Comparison of ENCODE assay signal across 1 cellular context in the genomic region with DNA sequence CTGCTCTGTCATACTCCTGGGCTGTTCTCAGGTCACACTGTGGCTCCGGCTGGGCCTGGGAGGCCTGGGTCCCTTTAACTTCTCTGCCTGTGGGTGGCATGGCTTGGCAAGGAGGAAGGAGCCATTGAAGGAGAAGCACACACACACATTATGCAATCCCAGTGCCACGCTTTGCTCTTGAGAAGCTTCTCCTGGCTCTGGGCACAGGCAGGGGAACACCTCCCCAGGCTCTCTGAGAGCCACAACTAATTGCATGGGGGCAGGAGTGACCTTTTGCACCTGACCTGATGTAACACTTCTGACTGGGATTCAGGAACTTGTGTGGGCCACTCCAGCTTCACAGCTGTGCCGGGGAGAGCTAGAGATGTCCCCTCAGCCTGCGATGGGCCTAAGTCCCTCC.
TF ChIP-seq lines count a peak whose summit lies in the region.

No MANE protein-coding gene starts in this region.

TF ChIP-seq in SK-N-SH, 30 proteins besides CTCF, POLR2A, EP300 and RAD21 (continued from another document):
- TF ChIP-seq POLR2AphosphoS5 (IDR thresholded peaks at IDR 0.05; ENCODE audit: low read depth, low read length) (no peak), SMC3 (IDR thresholded peaks at IDR 0.05; ENCODE audit: low read depth, low read length) (no peak), RCOR1 (IDR thresholded peaks at IDR 0.05; ENCODE audit: low read length) (no peak), FOXJ3 (CRISPR knock-in tag; IDR thresholded peaks at IDR 0.05) (no peak), JUND (IDR thresholded peaks at IDR 0.05) (no peak), RXRA (IDR thresholded peaks at IDR 0.05; ENCODE audit: borderline replicate concordance, low read depth) (no peak), FOSL2 (IDR thresholded peaks at IDR 0.05; ENCODE audit: borderline replicate concordance, low read depth) (no peak), RFX5 (IDR thresholded peaks at IDR 0.05; ENCODE audit: low read length) (no peak), GATA2 (CRISPR knock-in tag; IDR thresholded peaks at IDR 0.05) (no peak), MXI1 (IDR thresholded peaks at IDR 0.05; ENCODE audit: low read depth, low read length) (no peak), ELF1 (IDR thresholded peaks at IDR 0.05) (no peak)
- TF ChIP-seq, protein P1, sequence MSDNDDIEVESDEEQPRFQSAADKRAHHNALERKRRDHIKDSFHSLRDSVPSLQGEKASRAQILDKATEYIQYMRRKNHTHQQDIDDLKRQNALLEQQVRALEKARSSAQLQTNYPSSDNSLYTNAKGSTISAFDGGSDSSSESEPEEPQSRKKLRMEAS (IDR thresholded peaks at IDR 0.05; ENCODE audit: low read depth) = no peak
- TF ChIP-seq, protein P2, sequence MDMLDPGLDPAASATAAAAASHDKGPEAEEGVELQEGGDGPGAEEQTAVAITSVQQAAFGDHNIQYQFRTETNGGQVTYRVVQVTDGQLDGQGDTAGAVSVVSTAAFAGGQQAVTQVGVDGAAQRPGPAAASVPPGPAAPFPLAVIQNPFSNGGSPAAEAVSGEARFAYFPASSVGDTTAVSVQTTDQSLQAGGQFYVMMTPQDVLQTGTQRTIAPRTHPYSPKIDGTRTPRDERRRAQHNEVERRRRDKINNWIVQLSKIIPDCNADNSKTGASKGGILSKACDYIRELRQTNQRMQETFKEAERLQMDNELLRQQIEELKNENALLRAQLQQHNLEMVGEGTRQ (IDR thresholded peaks at IDR 0.05; ENCODE audit: borderline replicate concordance, low read depth, low read length) = no peak
- TF ChIP-seq, protein P3, sequence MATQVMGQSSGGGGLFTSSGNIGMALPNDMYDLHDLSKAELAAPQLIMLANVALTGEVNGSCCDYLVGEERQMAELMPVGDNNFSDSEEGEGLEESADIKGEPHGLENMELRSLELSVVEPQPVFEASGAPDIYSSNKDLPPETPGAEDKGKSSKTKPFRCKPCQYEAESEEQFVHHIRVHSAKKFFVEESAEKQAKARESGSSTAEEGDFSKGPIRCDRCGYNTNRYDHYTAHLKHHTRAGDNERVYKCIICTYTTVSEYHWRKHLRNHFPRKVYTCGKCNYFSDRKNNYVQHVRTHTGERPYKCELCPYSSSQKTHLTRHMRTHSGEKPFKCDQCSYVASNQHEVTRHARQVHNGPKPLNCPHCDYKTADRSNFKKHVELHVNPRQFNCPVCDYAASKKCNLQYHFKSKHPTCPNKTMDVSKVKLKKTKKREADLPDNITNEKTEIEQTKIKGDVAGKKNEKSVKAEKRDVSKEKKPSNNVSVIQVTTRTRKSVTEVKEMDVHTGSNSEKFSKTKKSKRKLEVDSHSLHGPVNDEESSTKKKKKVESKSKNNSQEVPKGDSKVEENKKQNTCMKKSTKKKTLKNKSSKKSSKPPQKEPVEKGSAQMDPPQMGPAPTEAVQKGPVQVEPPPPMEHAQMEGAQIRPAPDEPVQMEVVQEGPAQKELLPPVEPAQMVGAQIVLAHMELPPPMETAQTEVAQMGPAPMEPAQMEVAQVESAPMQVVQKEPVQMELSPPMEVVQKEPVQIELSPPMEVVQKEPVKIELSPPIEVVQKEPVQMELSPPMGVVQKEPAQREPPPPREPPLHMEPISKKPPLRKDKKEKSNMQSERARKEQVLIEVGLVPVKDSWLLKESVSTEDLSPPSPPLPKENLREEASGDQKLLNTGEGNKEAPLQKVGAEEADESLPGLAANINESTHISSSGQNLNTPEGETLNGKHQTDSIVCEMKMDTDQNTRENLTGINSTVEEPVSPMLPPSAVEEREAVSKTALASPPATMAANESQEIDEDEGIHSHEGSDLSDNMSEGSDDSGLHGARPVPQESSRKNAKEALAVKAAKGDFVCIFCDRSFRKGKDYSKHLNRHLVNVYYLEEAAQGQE (IDR thresholded peaks at IDR 0.05; ENCODE audit: low read depth, low read length) = no peak
- TF ChIP-seq, protein P4, sequence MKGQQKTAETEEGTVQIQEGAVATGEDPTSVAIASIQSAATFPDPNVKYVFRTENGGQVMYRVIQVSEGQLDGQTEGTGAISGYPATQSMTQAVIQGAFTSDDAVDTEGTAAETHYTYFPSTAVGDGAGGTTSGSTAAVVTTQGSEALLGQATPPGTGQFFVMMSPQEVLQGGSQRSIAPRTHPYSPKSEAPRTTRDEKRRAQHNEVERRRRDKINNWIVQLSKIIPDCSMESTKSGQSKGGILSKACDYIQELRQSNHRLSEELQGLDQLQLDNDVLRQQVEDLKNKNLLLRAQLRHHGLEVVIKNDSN (IDR thresholded peaks at IDR 0.05; ENCODE audit: borderline replicate concordance, low read depth) = no peak
